In genomic region chr14:92465353-92466067, GRCh38 we compare ENCODE assay signal across 12 cellular contexts. TPM values are rescaled to one million over a fixed set of nuclear protein-coding genes. Genes with fewer than 3 reads are reported as not detected.
"Had no signal": no experiment of that assay in that cellular context is flagged by ENCODE, and none has a peak within 500 bp of the region (broad histone marks: within the 10 kb centered on the region; RNA-seq: fewer than 3 reads in every experiment).

No MANE protein-coding gene starts in this region.

- H3K9me3 Mint-ChIP-seq: activated naive CD4-positive, alpha-beta T cell treated with anti-CD3 and anti-CD28 coated beads, Interleukin-2, amount 50 U/mL, for 24 hours; central memory CD8-positive, alpha-beta T cell had no signal

- H3K27me3 ChIP-seq: tibial artery had no signal

- H3K36me3 ChIP-seq: tibial artery had no signal

- H3K4me3 ChIP-seq: tibial artery had no signal

- H3K27ac Mint-ChIP-seq: activated naive CD4-positive, alpha-beta T cell treated with anti-CD3 and anti-CD28 coated beads, Interleukin-2, amount 50 U/mL, for 24 hours; activated T-cell treated with anti-CD3 and anti-CD28 coated beads, Interleukin-2, amount 50 U/mL, for 24 hours; brain had no signal

- H3K27ac ChIP-seq: tibial artery had no signal

- H3K4me1 Mint-ChIP-seq: brain had no signal

- H3K4me3 Mint-ChIP-seq: activated naive CD4-positive, alpha-beta T cell treated with anti-CD3 and anti-CD28 coated beads, Interleukin-2, amount 50 U/mL, for 24 hours; activated T-cell treated with anti-CD3 and anti-CD28 coated beads, Interleukin-2, amount 50 U/mL, for 24 hours; brain; central memory CD8-positive, alpha-beta T cell had no signal

- DNase-seq: activated CD4-positive, alpha-beta T cell treated with anti-CD3 and anti-CD28 coated beads for 48 hours; activated effector memory CD4-positive, alpha-beta T cell treated with Interleukin-2 at 50 U/mL for 16 hours; activated T-cell treated with anti-CD3 and anti-CD28 coated beads, Interleukin-2, amount 50 U/mL, for 24 hours; cortex of kidney; erythroblast; left ventricle myocardium superior; mesenchymal stem cell; tibial artery had no signal

- H3K27me3 Mint-ChIP-seq: activated T-cell treated with anti-CD3 and anti-CD28 coated beads, Interleukin-2, amount 50 U/mL, for 24 hours; central memory CD8-positive, alpha-beta T cell had no signal

RNA-seq across cellular contexts. Expression of gene RIN3, which starts 48.1 kb away (rescaled TPM):
- polyA plus RNA-seq: neural cell had no signal
